1 cellular context compared by ENCODE assay signal in genomic region chr9:33787839-33788238, GRCh38.
TF ChIP-seq lines count a peak whose summit lies in the region.

No MANE protein-coding gene starts in this region.

TF ChIP-seq in HepG2, 621 proteins besides CTCF, POLR2A, EP300 and RAD21:
- TF ChIP-seq ZNF687 (CRISPR knock-in tag; IDR thresholded peaks at IDR 0.05) (no peak), ZFP36L1 (CRISPR knock-in tag; IDR thresholded peaks at IDR 0.05) (no peak), SAFB2 (CRISPR knock-in tag; IDR thresholded peaks at IDR 0.05; ENCODE audit: borderline replicate concordance, low read depth) (no peak), KLF11 (CRISPR knock-in tag; IDR thresholded peaks at IDR 0.05) (no peak), ZNF574 (CRISPR knock-in tag; IDR thresholded peaks at IDR 0.05) (no peak), STAG1 (CRISPR knock-in tag; IDR thresholded peaks at IDR 0.05) (0 out of 2 replicates have a peak, but pooled peaks have one; percentile 5), ZNF781 (CRISPR knock-in tag; IDR thresholded peaks at IDR 0.05; ENCODE audit: borderline replicate concordance, not compliant biosample characterization) (no peak)
- TF ChIP-seq, protein P1, sequence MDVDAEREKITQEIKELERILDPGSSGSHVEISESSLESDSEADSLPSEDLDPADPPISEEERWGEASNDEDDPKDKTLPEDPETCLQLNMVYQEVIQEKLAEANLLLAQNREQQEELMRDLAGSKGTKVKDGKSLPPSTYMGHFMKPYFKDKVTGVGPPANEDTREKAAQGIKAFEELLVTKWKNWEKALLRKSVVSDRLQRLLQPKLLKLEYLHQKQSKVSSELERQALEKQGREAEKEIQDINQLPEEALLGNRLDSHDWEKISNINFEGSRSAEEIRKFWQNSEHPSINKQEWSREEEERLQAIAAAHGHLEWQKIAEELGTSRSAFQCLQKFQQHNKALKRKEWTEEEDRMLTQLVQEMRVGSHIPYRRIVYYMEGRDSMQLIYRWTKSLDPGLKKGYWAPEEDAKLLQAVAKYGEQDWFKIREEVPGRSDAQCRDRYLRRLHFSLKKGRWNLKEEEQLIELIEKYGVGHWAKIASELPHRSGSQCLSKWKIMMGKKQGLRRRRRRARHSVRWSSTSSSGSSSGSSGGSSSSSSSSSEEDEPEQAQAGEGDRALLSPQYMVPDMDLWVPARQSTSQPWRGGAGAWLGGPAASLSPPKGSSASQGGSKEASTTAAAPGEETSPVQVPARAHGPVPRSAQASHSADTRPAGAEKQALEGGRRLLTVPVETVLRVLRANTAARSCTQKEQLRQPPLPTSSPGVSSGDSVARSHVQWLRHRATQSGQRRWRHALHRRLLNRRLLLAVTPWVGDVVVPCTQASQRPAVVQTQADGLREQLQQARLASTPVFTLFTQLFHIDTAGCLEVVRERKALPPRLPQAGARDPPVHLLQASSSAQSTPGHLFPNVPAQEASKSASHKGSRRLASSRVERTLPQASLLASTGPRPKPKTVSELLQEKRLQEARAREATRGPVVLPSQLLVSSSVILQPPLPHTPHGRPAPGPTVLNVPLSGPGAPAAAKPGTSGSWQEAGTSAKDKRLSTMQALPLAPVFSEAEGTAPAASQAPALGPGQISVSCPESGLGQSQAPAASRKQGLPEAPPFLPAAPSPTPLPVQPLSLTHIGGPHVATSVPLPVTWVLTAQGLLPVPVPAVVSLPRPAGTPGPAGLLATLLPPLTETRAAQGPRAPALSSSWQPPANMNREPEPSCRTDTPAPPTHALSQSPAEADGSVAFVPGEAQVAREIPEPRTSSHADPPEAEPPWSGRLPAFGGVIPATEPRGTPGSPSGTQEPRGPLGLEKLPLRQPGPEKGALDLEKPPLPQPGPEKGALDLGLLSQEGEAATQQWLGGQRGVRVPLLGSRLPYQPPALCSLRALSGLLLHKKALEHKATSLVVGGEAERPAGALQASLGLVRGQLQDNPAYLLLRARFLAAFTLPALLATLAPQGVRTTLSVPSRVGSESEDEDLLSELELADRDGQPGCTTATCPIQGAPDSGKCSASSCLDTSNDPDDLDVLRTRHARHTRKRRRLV (CRISPR knock-in tag; IDR thresholded peaks at IDR 0.05), result no peak
TF ChIP-seq in HepG2: peak in this region for 1.
